In genomic region chr10:72736881-72737280, GRCh38 we compare ENCODE assay signal across 1 cellular context.
TF ChIP-seq lines count a peak whose summit lies in the region.

No MANE protein-coding gene starts in this region.

TF ChIP-seq in GM23338, 12 proteins besides CTCF, POLR2A, EP300 and RAD21 (continued from another document):
- TF ChIP-seq ZNF462 (CRISPR knock-in tag; IDR thresholded peaks at IDR 0.05) (no peak), ETS1 (IDR thresholded peaks at IDR 0.05) (no peak), ZNF114 (CRISPR knock-in tag; IDR thresholded peaks at IDR 0.05) (no peak), STAT1 (IDR thresholded peaks at IDR 0.05; ENCODE audit: unreplicated experiment) (no peak), POLR2AphosphoS5 (IDR thresholded peaks at IDR 0.05; ENCODE audit: low read depth) (no peak), ZNF331 (CRISPR knock-in tag; IDR thresholded peaks at IDR 0.05; ENCODE audit: low read depth) (no peak)
